Comparison of ENCODE assay signal across 23 cellular contexts in the genomic region with DNA sequence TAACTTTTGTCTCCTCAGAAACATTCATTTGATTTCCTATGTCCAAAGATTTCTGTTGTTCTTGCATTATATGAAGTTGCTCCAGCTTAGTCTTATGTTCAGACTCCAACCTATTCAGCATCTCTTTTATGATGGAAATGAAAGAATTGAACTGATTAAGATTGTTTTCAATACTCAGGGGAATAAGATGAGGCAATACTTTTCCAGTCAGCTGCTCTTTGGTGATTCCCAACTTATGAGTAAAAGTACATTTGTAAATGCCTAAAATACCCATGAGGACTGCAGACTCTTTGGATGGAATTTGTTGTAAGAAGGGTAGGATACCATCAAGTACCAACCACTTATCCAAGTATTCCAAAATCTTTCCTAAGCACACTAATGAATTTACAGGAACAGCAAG. TPM values are rescaled to one million over a fixed set of nuclear protein-coding genes. Genes with fewer than 3 reads are reported as not detected.
DNase-seq lines count a peak whose midpoint lies in the region; ATAC-seq and TF ChIP-seq lines count a peak whose summit lies in the region.
"Had no signal": no experiment of that assay in that cellular context is flagged by ENCODE, and none has a peak within 500 bp of the region (broad histone marks: within the 10 kb centered on the region; RNA-seq: fewer than 3 reads in every experiment).

No MANE protein-coding gene starts in this region.

- DNase-seq in CD4-positive, CD25-positive, alpha-beta regulatory T cell = no peak
- DNase-seq in HCEC 1CT (peak; percentile 18), fibroblast of mammary gland (ENCODE audit: low read depth) (peak; percentile 85), skeletal muscle cell (ENCODE audit: low read depth) (peak; percentile 78), DMS153 (lab: John Stamatoyannopoulos, UW) (no peak), OCI-M1 (lab: John Stamatoyannopoulos, UW) (no peak), NCI-H1694 (lab: John Stamatoyannopoulos, UW) (no peak)
- DNase-seq: activated CD4-positive, alpha-beta T cell treated with anti-CD3 and anti-CD28 coated beads, Interleukin-2, amount 50 U/mL, for 48 hours; activated naive CD8-positive, alpha-beta T cell treated with anti-CD3 and anti-CD28 coated beads, Interleukin-2, amount 50 U/mL, for 24 hours; activated T-cell treated with anti-CD3 and anti-CD28 coated beads, Interleukin-2, amount 50 U/mL, for 24 hours; caudate nucleus; CD4-positive, alpha-beta T cell; effector CD4-positive, alpha-beta T cell; NCI-H1694 treated with DMSO at 0.1 percent for 48 hours; NCI-H345; ovary; RPMI8226; stimulated activated CD4-positive, alpha-beta T cell treated with anti-CD3 and anti-CD28 coated beads, Interleukin-4, amount 100 ng/mL, for 4 hours; stimulated activated CD8-positive, alpha-beta memory T cell treated with anti-CD3 and anti-CD28 coated beads, Interleukin-4, amount 100 ng/mL, for 48 hours had no signal

- H3K9me3 Mint-ChIP-seq in CD4-positive, CD25-positive, alpha-beta regulatory T cell = no peaks in the 10 kb centered on the region
- H3K9me3 Mint-ChIP-seq: activated naive CD8-positive, alpha-beta T cell treated with anti-CD3 and anti-CD28 coated beads, Interleukin-2, amount 50 U/mL, for 24 hours; activated T-cell treated with anti-CD3 and anti-CD28 coated beads, Interleukin-2, amount 50 U/mL, for 24 hours; CD4-positive, alpha-beta T cell; GM23338 had no signal

- H3K36me3 ChIP-seq in CD4-positive, CD25-positive, alpha-beta regulatory T cell (ENCODE audit: control insufficient read depth, insufficient read depth, low read length) = peaks cover 7% of the 10 kb centered on the region
- H3K36me3 ChIP-seq: ovary had no signal

- H3K36me3 Mint-ChIP-seq in CD4-positive, CD25-positive, alpha-beta regulatory T cell = peaks cover 21% of the 10 kb centered on the region

- peak overlapping the region in 2 of 4 donors; percentile 3 to 25 for H3K4me3 Mint-ChIP-seq in CD4-positive, CD25-positive, alpha-beta regulatory T cell
- H3K4me3 Mint-ChIP-seq: activated naive CD8-positive, alpha-beta T cell treated with anti-CD3 and anti-CD28 coated beads, Interleukin-2, amount 50 U/mL, for 24 hours; activated T-cell treated with anti-CD3 and anti-CD28 coated beads, Interleukin-2, amount 50 U/mL, for 24 hours; CD4-positive, alpha-beta T cell; GM23338 had no signal

- no peaks in the 10 kb centered on the region for H3K9me3 ChIP-seq in CD4-positive, CD25-positive, alpha-beta regulatory T cell (ENCODE audit: control insufficient read depth in 2 of 2, low read length in 2 of 2)
- H3K9me3 ChIP-seq: ovary had no signal

- no peak overlapping the region for H3K27ac ChIP-seq in CD4-positive, CD25-positive, alpha-beta regulatory T cell (ENCODE audit: insufficient read depth, low read length, poor library complexity, severe bottlenecking)
- H3K27ac ChIP-seq: ovary had no signal

- H3K27ac Mint-ChIP-seq in CD4-positive, CD25-positive, alpha-beta regulatory T cell = peak overlapping the region in 2 of 3 donors; percentile 7 to 30
- H3K27ac Mint-ChIP-seq: activated naive CD8-positive, alpha-beta T cell treated with anti-CD3 and anti-CD28 coated beads, Interleukin-2, amount 50 U/mL, for 24 hours; activated T-cell treated with anti-CD3 and anti-CD28 coated beads, Interleukin-2, amount 50 U/mL, for 24 hours; CD4-positive, alpha-beta T cell; GM23338 had no signal

- peaks cover 16 to 32% (median 26%) of the 10 kb centered on the region in 4 donors for H3K4me1 Mint-ChIP-seq in CD4-positive, CD25-positive, alpha-beta regulatory T cell
- H3K4me1 Mint-ChIP-seq: GM23338 had no signal

- H3K4me1 ChIP-seq in CD4-positive, CD25-positive, alpha-beta regulatory T cell (ENCODE audit: control insufficient read depth, insufficient read depth, low read length, poor library complexity, severe bottlenecking) = peaks cover 32% of the 10 kb centered on the region

- H3K27me3 ChIP-seq in CD4-positive, CD25-positive, alpha-beta regulatory T cell (ENCODE audit: control insufficient read depth, insufficient read depth, low read length) = no peaks in the 10 kb centered on the region
- H3K27me3 ChIP-seq: ovary had no signal

- H3K27me3 Mint-ChIP-seq in CD4-positive, CD25-positive, alpha-beta regulatory T cell = no peaks in the 10 kb centered on the region
- H3K27me3 Mint-ChIP-seq: activated naive CD8-positive, alpha-beta T cell treated with anti-CD3 and anti-CD28 coated beads, Interleukin-2, amount 50 U/mL, for 24 hours; activated T-cell treated with anti-CD3 and anti-CD28 coated beads, Interleukin-2, amount 50 U/mL, for 24 hours; CD4-positive, alpha-beta T cell had no signal

- no peak for TF ChIP-seq CTCF in fibroblast of mammary gland (conservative IDR thresholded peaks at IDR 0.05; ENCODE audit: control insufficient read depth, insufficient read depth, low read depth, low read length)

- H3K4me3 ChIP-seq in CD4-positive, CD25-positive, alpha-beta regulatory T cell (ENCODE audit: low read depth, low read length) = no peak overlapping the region
- no peak overlapping the region for H3K4me3 ChIP-seq in fibroblast of mammary gland (ENCODE audit: control insufficient read depth, low read depth, low read length)
- H3K4me3 ChIP-seq in skeletal muscle cell (ENCODE audit: low read depth, low read length) = no peak overlapping the region
- H3K4me3 ChIP-seq: GM23338, ovary, smooth muscle cell had no signal

- ATAC-seq in CD4-positive, CD25-positive, alpha-beta regulatory T cell (ENCODE audit: low read depth in 2 of 2) = no peak
- ATAC-seq: activated naive CD8-positive, alpha-beta T cell treated with anti-CD3 and anti-CD28 coated beads, Interleukin-2, amount 50 U/mL, for 24 hours; GM23338; HepG2 had no signal

RNA-seq across cellular contexts. Expression of a gene that starts 39.8 kb away (rescaled TPM):
- total RNA-seq in CD4-positive, CD25-positive, alpha-beta regulatory T cell = 66.5 TPM
- polyA plus RNA-seq in CD4-positive, CD25-positive, alpha-beta regulatory T cell = 10 to 100 TPM; 53.0 to 65.2 (median 56.8) TPM

RNA-seq across cellular contexts. Expression of a gene that starts 40.1 kb away (rescaled TPM):
- total RNA-seq in CD4-positive, CD25-positive, alpha-beta regulatory T cell = 11.0 TPM
- 10 to 100 TPM; 34.2 to 44.2 (median 35.6) TPM for polyA plus RNA-seq in CD4-positive, CD25-positive, alpha-beta regulatory T cell

RNA-seq across cellular contexts. Expression of a gene that starts 54.3 kb away (rescaled TPM):
- 7.0 TPM for total RNA-seq in CD4-positive, CD25-positive, alpha-beta regulatory T cell
- 1 to 10 TPM in 2 of 4 donors, under 1 TPM in 2; 0.23 to 2.5 (median 1.0) TPM for polyA plus RNA-seq in CD4-positive, CD25-positive, alpha-beta regulatory T cell
- total RNA-seq: Daoy had no signal
- polyA plus RNA-seq: smooth muscle cell had no signal

Comparison
In these comparisons a context has a peak if more than half of its experiments do, and no peak if none do; other contexts are left out.
1. DNase-seq: peak in HCEC 1CT (single experiment), fibroblast of mammary gland (single experiment) and skeletal muscle cell (single experiment); none in CD4-positive, CD25-positive, alpha-beta regulatory T cell (0 of 3), DMS153 (single experiment), OCI-M1 (single experiment) and NCI-H1694 (single experiment).